14 cellular contexts compared by ENCODE assay signal in genomic region chr11:7569044-7569443, GRCh38.
"Had no signal": no experiment of that assay in that cellular context is flagged by ENCODE, and none has a peak within 500 bp of the region (broad histone marks: within the 10 kb centered on the region; RNA-seq: fewer than 3 reads in every experiment).

No MANE protein-coding gene starts in this region.

- H3K79me2 ChIP-seq: parathyroid adenoma had no signal

- H3K36me3 ChIP-seq: colonic mucosa, right lobe of liver had no signal

- H3K27ac ChIP-seq: colonic mucosa, heart left ventricle, parathyroid adenoma, right lobe of liver, suprapubic skin had no signal

- H2AFZ ChIP-seq: parathyroid adenoma had no signal

- H3K4me3 Mint-ChIP-seq: natural killer cell treated with Interleukin-12 subunit alpha and Interleukin-12 subunit beta and Interleukin-15 and Interleukin-18, amount 100 ng/mL, for 72 hours; stimulated activated naive B cell treated with anti-CD40 and anti-IgM and Interleukin-4, amounts not matched to agents 10 μg/mL and 1 μg/mL and 100 μg/mL, for 72 hours; type B pancreatic cell had no signal

- H3K4me3 ChIP-seq: colonic mucosa, heart left ventricle, right lobe of liver, suprapubic skin, thyroid gland had no signal

- H3K9ac ChIP-seq: parathyroid adenoma had no signal

- ATAC-seq: natural killer cell treated with Interleukin-12 subunit alpha and Interleukin-12 subunit beta and Interleukin-15 and Interleukin-18, amount 100 ng/mL, for 72 hours; right lobe of liver had no signal

- DNase-seq: cerebellar nuclear complex; colonic mucosa; effector CD8-positive, alpha-beta T cell; foreskin melanocyte; heart left ventricle; hippocampal formation; right lobe of liver; stimulated activated CD4-positive, alpha-beta T cell treated with anti-CD3 and anti-CD28 coated beads, Interleukin-4, amount 100 ng/mL, for 4 hours; stimulated activated naive B cell treated with anti-CD40 and anti-IgM and Interleukin-4, amounts not matched to agents 10 μg/mL and 1 μg/mL and 100 μg/mL, for 72 hours; thyroid gland had no signal

- H3K9me3 ChIP-seq: colonic mucosa, right lobe of liver, suprapubic skin, thyroid gland had no signal

- H3K9me3 Mint-ChIP-seq: natural killer cell treated with Interleukin-12 subunit alpha and Interleukin-12 subunit beta and Interleukin-15 and Interleukin-18, amount 100 ng/mL, for 72 hours; type B pancreatic cell had no signal

- H3K27me3 Mint-ChIP-seq: natural killer cell treated with Interleukin-12 subunit alpha and Interleukin-12 subunit beta and Interleukin-15 and Interleukin-18, amount 100 ng/mL, for 72 hours; type B pancreatic cell had no signal

- H3K27ac Mint-ChIP-seq: natural killer cell treated with Interleukin-12 subunit alpha and Interleukin-12 subunit beta and Interleukin-15 and Interleukin-18, amount 100 ng/mL, for 72 hours; stimulated activated naive B cell treated with anti-CD40 and anti-IgM and Interleukin-4, amounts not matched to agents 10 μg/mL and 1 μg/mL and 100 μg/mL, for 72 hours; type B pancreatic cell had no signal

- H3K27me3 ChIP-seq: colonic mucosa, heart left ventricle, right lobe of liver, suprapubic skin, thyroid gland had no signal
